ENCODE assay signal across 8 cellular contexts in the genomic region with DNA sequence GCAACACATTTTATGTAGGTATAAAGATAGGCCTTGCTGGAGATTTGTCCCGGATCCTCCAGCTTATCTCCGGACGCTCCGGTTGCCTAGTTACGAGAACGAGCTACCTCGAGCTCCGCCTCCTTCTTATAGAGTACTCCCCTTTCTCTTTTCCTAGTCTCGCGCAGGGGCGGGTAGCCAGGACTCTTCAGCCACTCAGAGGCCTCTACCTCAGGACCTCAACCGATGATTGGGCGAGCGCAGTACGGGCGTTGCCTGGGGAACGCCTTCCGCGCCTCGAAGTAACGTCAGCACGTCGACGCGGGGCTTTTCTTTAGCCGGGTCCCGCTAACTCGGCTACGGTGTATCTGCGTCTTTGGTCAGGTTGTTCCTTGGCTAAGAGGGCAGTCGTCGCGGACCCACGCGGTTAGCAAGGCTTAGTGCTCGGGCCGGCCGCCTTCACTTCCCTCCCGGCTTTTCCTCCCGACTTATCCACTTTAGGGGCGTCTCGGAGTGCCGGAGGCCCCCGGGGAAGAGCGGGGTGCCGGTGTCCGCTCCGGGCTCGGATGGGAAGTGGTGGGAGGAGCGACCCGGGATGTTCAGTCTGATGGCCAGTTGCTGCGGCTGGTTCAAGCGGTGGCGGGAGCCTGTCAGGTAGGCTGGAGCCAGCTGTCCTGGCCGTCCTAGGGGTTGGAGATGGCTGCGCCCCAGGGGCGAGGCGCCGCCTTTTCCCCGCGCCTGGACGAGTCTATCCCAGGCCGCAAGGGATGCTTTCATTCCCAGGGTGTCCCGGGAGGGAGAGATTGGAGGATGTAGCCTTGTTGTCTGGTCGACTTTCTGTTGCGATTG. TPM values are rescaled to one million over a fixed set of nuclear protein-coding genes. Genes with fewer than 3 reads are reported as not detected.
A peak's percentile ranks its signal among the peaks of the same experiment; 100 is the strongest.
DNase-seq lines count a peak whose midpoint lies in the region; ATAC-seq, FAIRE-seq and TF ChIP-seq lines count a peak whose summit lies in the region.

A gene (plus strand): TSS at position 306 of the 828 bp plus-strand sequence. CDS start 269 bp downstream, at position 575.

- peak; percentile 97 for FAIRE-seq in keratinocyte (lab: Jason Lieb, UNC)

- H2AFZ ChIP-seq in keratinocyte (ENCODE audit: control insufficient read depth, low read length): peak within 1 kb of the TSS; percentile 94

- H3K27ac ChIP-seq in keratinocyte (ENCODE audit: control insufficient read depth, insufficient read depth, low read length): peak within 1 kb of the TSS; percentile 80

- peaks cover 24% of the 10 kb centered on the region for H3K79me2 ChIP-seq in keratinocyte (ENCODE audit: control insufficient read depth, insufficient read depth, low read length)

- H3K9ac ChIP-seq in keratinocyte (ENCODE audit: control insufficient read depth, extremely low read depth, insufficient read depth, low read length): peak within 1 kb of the TSS; percentile 76

- peak; percentile 98 for DNase-seq in AG10803 (ENCODE audit: low read depth)
- DNase-seq in NCI-H460 (ENCODE audit: extremely low read depth, low read depth): peak; percentile 97
- DNase-seq in activated CD4-positive, alpha-beta T cell treated with anti-CD3 and anti-CD28 coated beads for 1 hour: peak; percentile 89
- peak; percentile 98 for DNase-seq in cerebellum (ENCODE audit: low spot score)
- DNase-seq in keratinocyte (ENCODE audit: low read depth, low spot score): peak; percentile 60
- DNase-seq in stimulated activated CD4-positive, alpha-beta T cell treated with anti-CD3 and anti-CD28 coated beads, Interleukin-15, amount 100 ng/mL, for 1 hour (ENCODE audit: low read depth in 1 of 2, low spot score in 1 of 2): peak; percentile 80 to 83

- peaks cover 8% of the 10 kb centered on the region for H3K4me1 ChIP-seq in keratinocyte (ENCODE audit: control insufficient read depth, extremely low read depth, insufficient read depth, low read length)

- TF ChIP-seq CTCF in AG10803 (conservative IDR thresholded peaks at IDR 0.05; ENCODE audit: low read length) (no peak), keratinocyte (optimal IDR thresholded peaks at IDR 0.05 in 1 of 3, IDR thresholded peaks at IDR 0.05 in 1 of 3, conservative IDR thresholded peaks at IDR 0.05 in 1 of 3; ENCODE audit: extremely low read depth in 1 of 3, insufficient read depth in 2 of 3, low read length in 3 of 3) (no peak)

- no peaks in the 10 kb centered on the region for H3K9me3 ChIP-seq in keratinocyte (ENCODE audit: control insufficient read depth, low read depth, low read length)

- H3K4me3 ChIP-seq in AG10803 (ENCODE audit: low read length) (peak within 1 kb of the TSS; percentile 91), keratinocyte (ENCODE audit: control insufficient read depth in 2 of 3, extremely low read depth in 1 of 3, insufficient read depth in 2 of 3, low read depth in 1 of 3, low read length in 3 of 3) (peak within 1 kb of the TSS; percentile 77 to 96 (median 89))

- H4K20me1 ChIP-seq in keratinocyte (ENCODE audit: control insufficient read depth, extremely low read depth, insufficient read depth, low read length): no peaks in the 10 kb centered on the region

- H3K36me3 ChIP-seq in keratinocyte (ENCODE audit: control insufficient read depth in 2 of 2, extremely low read depth in 1 of 2, insufficient read depth in 2 of 2, low read length in 2 of 2): no peaks in the 10 kb centered on the region

- dilution Hi-C loops in keratinocyte (cut with MboI; ENCODE audit: extremely low pct_ligation_motif_present, low sequenced_read_pairs): no loop called here

- H3K27me3 ChIP-seq in keratinocyte (ENCODE audit: control insufficient read depth, extremely low read depth, insufficient read depth, low read length): no peaks in the 10 kb centered on the region

- ATAC-seq in GM19043 (IDR thresholded peaks at IDR 0.05; ENCODE audit: low read depth, unreplicated experiment): peak; percentile 100
- ATAC-seq in HG03378 (IDR thresholded peaks at IDR 0.05; ENCODE audit: unreplicated experiment): peak; percentile 100

- no peaks in the 10 kb centered on the region for H3K9me1 ChIP-seq in keratinocyte (ENCODE audit: control insufficient read depth, extremely low read depth, insufficient read depth, low read length)

- H3K4me2 ChIP-seq in keratinocyte (ENCODE audit: control insufficient read depth, extremely low read depth, insufficient read depth, low read depth, low read length): peak within 1 kb of the TSS; percentile 85

RNA-seq across cellular contexts. Expression of the gene that starts here (rescaled TPM):
- 13.4 and 16.9 TPM in 2 replicates for total RNA-seq in NCI-H460 (2014; rRNA removed; shearing (Covaris generic))
- 11.3 and 20.0 TPM in 2 replicates for polyA plus RNA-seq in NCI-H460 (2014; cell fraction: nucleus; rRNA removed)
- total RNA-seq in cerebellum: 13.0 TPM
- 4.7 to 6.8 TPM (median 5.4 TPM) in 3 replicates for polyA plus RNA-seq in keratinocyte
- 13.9 TPM for polyA plus RNA-seq in keratinocyte (2011; ENCODE audit: low read depth)
- polyA plus RNA-seq in keratinocyte (2011; cell fraction: cytosol; rRNA removed): 2.4 and 3.3 TPM in 2 replicates
- 5.8 and 8.3 TPM in 2 replicates for polyA plus RNA-seq in keratinocyte (2011; cell fraction: nucleus; rRNA removed)
- 3.6 and 5.7 TPM in 2 replicates for polyA plus RNA-seq in keratinocyte (2012; ENCODE audit: low replicate concordance)
- 1.5 to 2.3 TPM (median 1.5 TPM) in 3 replicates for polyA minus RNA-seq in keratinocyte
- polyA minus RNA-seq in keratinocyte (2011; cell fraction: cytosol; rRNA and poly(A)+ RNA removed): 7.9 TPM
- polyA minus RNA-seq in keratinocyte (2011; cell fraction: nucleus; rRNA and poly(A)+ RNA removed): 4.4 and 5.0 TPM in 2 replicates

Comparison
In these comparisons a context has a peak if more than half of its experiments do, and no peak if none do; other contexts are left out.
1. Peak in every context shown above with its lines: DNase-seq, ATAC-seq, H3K4me3 ChIP-seq and H3K27ac ChIP-seq.